ENCODE assay signal across 17 cellular contexts in genomic region chr6:79784013-79784753, GRCh38.
"Had no signal": no experiment of that assay in that cellular context is flagged by ENCODE, and none has a peak within 500 bp of the region (broad histone marks: within the 10 kb centered on the region; RNA-seq: fewer than 3 reads in every experiment).

No MANE protein-coding gene starts in this region.

- H3K4me1 ChIP-seq: foreskin keratinocyte, lower lobe of right lung, psoas muscle, tibial artery, upper lobe of left lung, uterus had no signal

- H2AFZ ChIP-seq: hepatocyte had no signal

- H3K9me3 ChIP-seq: lower lobe of right lung, psoas muscle, tibial artery, upper lobe of left lung, uterus had no signal

- H3K27me3 ChIP-seq: hepatocyte, tibial artery, upper lobe of left lung, uterus had no signal

- ATAC-seq: esophagus mucosa; foreskin keratinocyte; lower lobe of right lung; psoas muscle; stimulated activated effector memory CD8-positive, alpha-beta T cell treated with anti-CD3 and anti-CD28 coated beads, Interleukin-12 subunit alpha, Interleukin-12 subunit beta, amount 100 ng/mL, for 72 hours; stimulated activated naive CD8-positive, alpha-beta T cell treated with anti-CD3 and anti-CD28 coated beads, Interleukin-15, Interleukin-2, amounts not matched to agents 100 U/mL and 50 U/mL, for 24 hours had no signal

- H3K4me2 ChIP-seq: hepatocyte had no signal

- H3K79me2 ChIP-seq: hepatocyte had no signal

- H3K36me3 ChIP-seq: lower lobe of right lung, tibial artery, upper lobe of left lung, uterus had no signal

- H3K4me3 ChIP-seq: hepatocyte, lower lobe of right lung, psoas muscle, tibial artery, upper lobe of left lung, uterus had no signal

- H3K27ac ChIP-seq: foreskin keratinocyte, hepatocyte, lower lobe of right lung, psoas muscle, tibial artery, upper lobe of left lung, uterus had no signal

- DNase-seq: effector memory CD4-positive, alpha-beta T cell; foreskin keratinocyte; head of caudate nucleus; lower lobe of right lung; mesenchymal stem cell; midbrain; naive B cell; psoas muscle; stimulated activated CD4-positive, alpha-beta T cell treated with anti-CD3 and anti-CD28 coated beads, Interleukin-4, amount 100 ng/mL, for 1 hour; stimulated activated CD8-positive, alpha-beta memory T cell treated with anti-CD3 and anti-CD28 coated beads, Interleukin-4, amount 100 ng/mL, for 48 hours; stimulated activated naive CD8-positive, alpha-beta T cell treated with anti-CD3 and anti-CD28 coated beads, Interleukin-15, Interleukin-2, amounts not matched to agents 100 U/mL and 50 U/mL, for 24 hours; tibial artery; upper lobe of left lung; uterus had no signal
